2 cellular contexts compared by ENCODE assay signal in genomic region chr14:75221797-75222196, GRCh38.
TF ChIP-seq lines count a peak whose summit lies in the region.

No MANE protein-coding gene starts in this region.

TF ChIP-seq in IMR-90, 13 proteins besides CTCF, POLR2A, EP300 and RAD21:
- TF ChIP-seq CHD1 (IDR thresholded peaks at IDR 0.05; ENCODE audit: low read depth, low read length) (no peak), USF2 (IDR thresholded peaks at IDR 0.05; ENCODE audit: low read depth, low read length) (no peak), CEBPB (IDR thresholded peaks at IDR 0.05; ENCODE audit: low read depth, low read length) (no peak), FOS (IDR thresholded peaks at IDR 0.05; ENCODE audit: low read depth, low read length) (no peak), NFE2L2 (IDR thresholded peaks at IDR 0.05; ENCODE audit: low read depth, low read length) (no peak), MAFK (IDR thresholded peaks at IDR 0.05; ENCODE audit: low read depth, low read length) (no peak), RCOR1 (IDR thresholded peaks at IDR 0.05; ENCODE audit: insufficient replicate concordance, low read length) (no peak), MAZ (IDR thresholded peaks at IDR 0.05; ENCODE audit: borderline replicate concordance, low read depth, low read length) (no peak), MXI1 (IDR thresholded peaks at IDR 0.05; ENCODE audit: borderline replicate concordance, low read depth, low read length) (no peak), BHLHE40 (IDR thresholded peaks at IDR 0.05; ENCODE audit: low read depth, low read length) (no peak), RFX5 (IDR thresholded peaks at IDR 0.05; ENCODE audit: low read depth, low read length) (no peak), SMC3 (IDR thresholded peaks at IDR 0.05; ENCODE audit: low read depth, low read length) (no peak), ELK1 (IDR thresholded peaks at IDR 0.05; ENCODE audit: borderline replicate concordance, low read depth, low read length) (no peak)

TF ChIP-seq in H1, 55 proteins besides CTCF, POLR2A, EP300 and RAD21:
- no peak for TF ChIP-seq CBX8 (IDR thresholded peaks at IDR 0.05; ENCODE audit: borderline replicate concordance, low read depth, low read length)
- TF ChIP-seq BCL11A (IDR thresholded peaks at IDR 0.05; ENCODE audit: low read depth in 2 of 2, low read length in 2 of 2), result no peak
- no peak for TF ChIP-seq HDAC2 (IDR thresholded peaks at IDR 0.05; ENCODE audit: borderline replicate concordance in 1 of 2, low read depth in 2 of 2, low read length in 2 of 2)
- TF ChIP-seq BRCA1 (IDR thresholded peaks at IDR 0.05; ENCODE audit: low read depth, low read length), result no peak
- TF ChIP-seq E2F6 (IDR thresholded peaks at IDR 0.05), result no peak
- TF ChIP-seq EGR1 (IDR thresholded peaks at IDR 0.05; ENCODE audit: borderline replicate concordance, low read depth, low read length), result no peak
- TF ChIP-seq CTBP2 (IDR thresholded peaks at IDR 0.05; ENCODE audit: borderline replicate concordance, insufficient read depth, insufficient read length, low read length), result no peak
- TF ChIP-seq JUND (IDR thresholded peaks at IDR 0.05; ENCODE audit: low read length), result no peak
- no peak for TF ChIP-seq GABPA (IDR thresholded peaks at IDR 0.05; ENCODE audit: borderline replicate concordance, insufficient read depth, low read length)
- no peak for TF ChIP-seq SIN3A (conservative IDR thresholded peaks at IDR 0.05 in 1 of 2, IDR thresholded peaks at IDR 0.05 in 1 of 2; ENCODE audit: low read depth in 1 of 2, low read length in 2 of 2)
- no peak for TF ChIP-seq SUZ12 (IDR thresholded peaks at IDR 0.05; ENCODE audit: low read length)
